ENCODE assay signal across 7 cellular contexts in the genomic region with DNA sequence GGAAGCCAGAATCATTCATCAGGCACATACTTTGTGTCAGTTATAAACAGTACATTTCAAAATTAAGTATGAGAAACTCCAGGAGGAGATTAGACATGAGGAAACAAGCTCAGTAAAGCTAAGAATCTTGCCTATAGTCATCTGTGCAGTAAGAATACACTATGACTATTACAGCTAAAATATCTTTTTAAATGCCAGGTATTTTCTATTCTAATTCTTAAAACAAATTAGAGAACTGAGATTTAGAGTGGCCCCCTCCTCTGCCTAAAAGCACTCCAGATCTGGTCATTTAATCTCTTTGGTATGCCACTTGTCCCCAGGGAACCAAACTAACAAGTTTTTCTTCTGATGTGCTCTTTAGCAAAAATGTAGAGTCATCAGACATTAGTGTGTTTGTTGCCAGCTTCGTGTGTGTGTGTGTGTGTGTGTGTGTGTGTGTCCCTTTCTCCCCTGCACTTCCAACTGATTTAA.
DNase-seq lines count a peak whose midpoint lies in the region; ATAC-seq and TF ChIP-seq lines count a peak whose summit lies in the region.
"Not testable (repeated sequence)": the region's sequence is repeated elsewhere in the genome, so short reads cannot be mapped to it uniquely, and the experiment has no call there.

No MANE protein-coding gene starts in this region.

- ATAC-seq in GM18868 (IDR thresholded peaks at IDR 0.05; ENCODE audit: unreplicated experiment) = peak; percentile 84
- ATAC-seq in HG03442 (IDR thresholded peaks at IDR 0.05; ENCODE audit: unreplicated experiment) = peak; percentile 41
- peak; percentile 82 to 96 for ATAC-seq in lower lobe of right lung

- peak overlapping the region; percentile 39 for H3K4me2 ChIP-seq in smooth muscle cell

- not testable (repeated sequence) for H3K27ac ChIP-seq in lower lobe of right lung
- peak overlapping the region; percentile 28 for H3K27ac ChIP-seq in smooth muscle cell (ENCODE audit: low read depth)

- H3K9me3 ChIP-seq in adipocyte (ENCODE audit: control insufficient read depth, low read length); lower lobe of right lung; smooth muscle cell (replicated peaks; ENCODE audit: low read depth): not testable (repeated sequence)

- DNase-seq in DMS79 treated with DMSO at 0.1 percent for 48 hours (lab: John Stamatoyannopoulos, UW) (peak; percentile 1), adipocyte (ENCODE audit: low read depth) (peak; percentile 46), fibroblast of gingiva (ENCODE audit: low read depth) (peak; percentile 37)
- not testable (repeated sequence) for DNase-seq in lower lobe of right lung; smooth muscle cell (lab: John Stamatoyannopoulos, UW; ENCODE audit: unreplicated experiment)

- H4K20me1 ChIP-seq in smooth muscle cell (ENCODE audit: low read depth) = not testable (repeated sequence)

- not testable (repeated sequence) for H3K9ac ChIP-seq in adipocyte (ENCODE audit: low read length); smooth muscle cell (ENCODE audit: low read depth)

- not testable (repeated sequence) for H3K27me3 ChIP-seq in adipocyte (replicated peaks; ENCODE audit: control insufficient read depth, insufficient read depth, low read length); lower lobe of right lung (ENCODE audit: low read depth); smooth muscle cell (ENCODE audit: low read depth)

- intact Hi-C loops in lower lobe of right lung (cut with DNase I) = not testable (repeated sequence)

- not testable (repeated sequence) for H2AFZ ChIP-seq in smooth muscle cell (ENCODE audit: low read depth)

- H3K79me2 ChIP-seq in smooth muscle cell (ENCODE audit: low read depth) = not testable (repeated sequence)

- H3K4me1 ChIP-seq in adipocyte (ENCODE audit: control insufficient read depth, insufficient read depth, low read length); lower lobe of right lung: not testable (repeated sequence)
- peaks cover 27% of the 10 kb centered on the region for H3K4me1 ChIP-seq in smooth muscle cell (ENCODE audit: low read depth)

- H3K4me3 ChIP-seq in adipocyte (ENCODE audit: low read length); lower lobe of right lung; smooth muscle cell: not testable (repeated sequence)

- H3F3A ChIP-seq in smooth muscle cell (ENCODE audit: low read depth) = not testable (repeated sequence)

- TF ChIP-seq CTCF in lower lobe of right lung (IDR thresholded peaks at IDR 0.05); smooth muscle cell (IDR thresholded peaks at IDR 0.05; ENCODE audit: borderline replicate concordance, insufficient read depth, poor library complexity, severe bottlenecking): not testable (repeated sequence)

- not testable (repeated sequence) for H3K36me3 ChIP-seq in adipocyte (ENCODE audit: control insufficient read depth, insufficient read depth, low read length, severe bottlenecking); lower lobe of right lung; smooth muscle cell (ENCODE audit: low read depth)

- no CpG with 5 or more reads among the region's 1 CpG for WGBS in smooth muscle cell (ENCODE audit: low lambda C conversion rate)
